In genomic region chr20:10637563-10637962, GRCh38 we compare ENCODE assay signal across 1 cellular context.
TF ChIP-seq lines count a peak whose summit lies in the region.

No MANE protein-coding gene starts in this region.

TF ChIP-seq in HepG2, 621 proteins besides CTCF, POLR2A, EP300 and RAD21:
- peak; percentile 73 for TF ChIP-seq RBM22 (optimal IDR thresholded peaks at IDR 0.05; ENCODE audit: low read length)
- TF ChIP-seq HMG20B (CRISPR knock-in tag; conservative IDR thresholded peaks at IDR 0.05) = no peak
- TF ChIP-seq ZNF691 (CRISPR knock-in tag; IDR thresholded peaks at IDR 0.05; ENCODE audit: borderline replicate concordance, low read depth) = 0 out of 2 replicates have a peak, but pooled peaks have one; percentile 6
- no peak for TF ChIP-seq TCF7 (IDR thresholded peaks at IDR 0.05; ENCODE audit: low read depth)
- no peak for TF ChIP-seq SKIL (CRISPR knock-in tag; IDR thresholded peaks at IDR 0.05; ENCODE audit: borderline replicate concordance)
- TF ChIP-seq POLR2G (IDR thresholded peaks at IDR 0.05; ENCODE audit: low read depth, low read length) = peak; percentile 31; the same call in 1 of the 2 replicates
- 0 out of 2 replicates have a peak, but pooled peaks have one; percentile 21 for TF ChIP-seq POLR2AphosphoS2 (IDR thresholded peaks at IDR 0.05; ENCODE audit: low read depth, low read length)
- TF ChIP-seq MLX (CRISPR knock-in tag; IDR thresholded peaks at IDR 0.05) = no peak
